In the genomic region with DNA sequence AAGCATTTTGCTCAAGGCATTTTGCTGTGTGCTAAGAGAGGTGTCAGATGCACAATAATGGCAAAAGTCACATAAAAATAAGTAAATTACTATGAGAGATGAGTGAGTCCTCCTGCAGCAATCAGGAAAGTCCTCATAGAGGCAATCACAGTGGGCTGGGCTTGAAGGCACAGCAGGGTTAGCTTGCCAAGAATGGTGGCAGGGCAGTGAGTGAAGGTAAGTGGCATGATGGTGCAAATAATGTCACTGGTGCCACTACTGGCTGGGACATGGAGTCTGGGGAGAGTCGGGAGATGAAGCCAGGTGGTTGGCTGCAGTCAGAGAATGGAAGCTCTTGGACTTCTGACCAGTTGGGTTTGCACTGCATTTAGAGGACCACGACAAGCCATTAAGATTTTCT, we compare ENCODE assay signal across 22 cellular contexts.
A peak's percentile ranks its signal among the peaks of the same experiment; 100 is the strongest.
DNase-seq lines count a peak whose midpoint lies in the region; ATAC-seq and TF ChIP-seq lines count a peak whose summit lies in the region.
"Had no signal": no experiment of that assay in that cellular context is flagged by ENCODE, and none has a peak within 500 bp of the region (broad histone marks: within the 10 kb centered on the region; RNA-seq: fewer than 3 reads in every experiment).

No MANE protein-coding gene starts in this region.

- H3K4me3 ChIP-seq in upper lobe of left lung (no peak overlapping the region), hepatocyte (no peak overlapping the region)
- H3K4me3 ChIP-seq: colonic mucosa, skin epidermis, testis had no signal

- no peak for TF ChIP-seq POLR2A in upper lobe of left lung (IDR thresholded peaks at IDR 0.05)

- peaks cover 3% of the 10 kb centered on the region for H3K27me3 Mint-ChIP-seq in activated naive CD8-positive, alpha-beta T cell
- H3K27me3 Mint-ChIP-seq in activated naive CD8-positive, alpha-beta T cell treated with anti-CD3 and anti-CD28 coated beads, Interleukin-2, amount 50 U/mL, for 24 hours: peaks cover 2% of the 10 kb centered on the region
- peaks cover 6% of the 10 kb centered on the region for H3K27me3 Mint-ChIP-seq in T-helper 17 cell

- ATAC-seq in activated naive CD8-positive, alpha-beta T cell treated with anti-CD3 and anti-CD28 coated beads, Interleukin-2, amount 50 U/mL, for 24 hours: no peak
- peak; percentile 4 for ATAC-seq in HG03354 (IDR thresholded peaks at IDR 0.05; ENCODE audit: poor library complexity, severe bottlenecking, unreplicated experiment)
- no peak for ATAC-seq in T-helper 17 cell
- ATAC-seq in upper lobe of left lung (ENCODE audit: low FRiP score in 2 of 2): no peak

- H3K9me3 ChIP-seq in T-helper 17 cell (ENCODE audit: control insufficient read depth, low read length, poor library complexity, severe bottlenecking) (no peaks in the 10 kb centered on the region), upper lobe of left lung (no peaks in the 10 kb centered on the region), hepatocyte (ENCODE audit: low read depth) (no peaks in the 10 kb centered on the region)
- H3K9me3 ChIP-seq: colonic mucosa, testis had no signal

- no peak overlapping the region for H2AFZ ChIP-seq in hepatocyte

- H3K27ac Mint-ChIP-seq in activated naive CD8-positive, alpha-beta T cell: peak overlapping the region; percentile 23
- H3K27ac Mint-ChIP-seq in activated naive CD8-positive, alpha-beta T cell treated with anti-CD3 and anti-CD28 coated beads, Interleukin-2, amount 50 U/mL, for 24 hours: no peak overlapping the region
- H3K27ac Mint-ChIP-seq in T-helper 17 cell: peak overlapping the region; percentile 2
- H3K27ac Mint-ChIP-seq: activated naive CD4-positive, alpha-beta T cell treated with anti-CD3 and anti-CD28 coated beads, Interleukin-2, amount 50 U/mL, for 24 hours had no signal

- no peak overlapping the region for H3K4me2 ChIP-seq in hepatocyte

- 79 to 94% methylated on average over 2 of the region's 2 CpGs for WGBS in upper lobe of left lung, 2 donors
- 84% methylated on average over 2 of the region's 2 CpGs for WGBS in hepatocyte (ENCODE audit: low lambda C conversion rate, missing lambda C conversion rate)

- H3K36me3 ChIP-seq in upper lobe of left lung (no peaks in the 10 kb centered on the region), hepatocyte (replicated peaks; ENCODE audit: insufficient read depth, low read depth) (no peaks in the 10 kb centered on the region)
- H3K36me3 ChIP-seq: brain microvascular endothelial cell, colonic mucosa had no signal

- H3K4me1 ChIP-seq in upper lobe of left lung (no peaks in the 10 kb centered on the region), hepatocyte (ENCODE audit: insufficient read depth) (no peaks in the 10 kb centered on the region)
- H3K4me1 ChIP-seq: colonic mucosa, testis had no signal

- H3K9me2 ChIP-seq in hepatocyte (replicated peaks; ENCODE audit: insufficient read depth): no peaks in the 10 kb centered on the region

- no peaks in the 10 kb centered on the region for H3K27me3 ChIP-seq in upper lobe of left lung
- H3K27me3 ChIP-seq in hepatocyte: no peaks in the 10 kb centered on the region
- H3K27me3 ChIP-seq: brain microvascular endothelial cell, colonic mucosa, testis had no signal

- H3K36me3 Mint-ChIP-seq in activated naive CD8-positive, alpha-beta T cell: peaks cover 2% of the 10 kb centered on the region
- no peaks in the 10 kb centered on the region for H3K36me3 Mint-ChIP-seq in activated naive CD8-positive, alpha-beta T cell treated with anti-CD3 and anti-CD28 coated beads, Interleukin-2, amount 50 U/mL, for 24 hours (ENCODE audit: low read depth)
- no peaks in the 10 kb centered on the region for H3K36me3 Mint-ChIP-seq in T-helper 17 cell (ENCODE audit: low read depth)

- no peak for TF ChIP-seq CTCF in upper lobe of left lung (IDR thresholded peaks at IDR 0.05)
- TF ChIP-seq CTCF in hepatocyte (IDR thresholded peaks at IDR 0.05; ENCODE audit: poor library complexity): no peak

- no peaks in the 10 kb centered on the region for H4K20me1 ChIP-seq in hepatocyte (ENCODE audit: insufficient read depth, poor library complexity, severe bottlenecking)

- no peak for TF ChIP-seq EP300 in upper lobe of left lung (IDR thresholded peaks at IDR 0.05)

- H3K9me3 Mint-ChIP-seq in activated naive CD8-positive, alpha-beta T cell (ENCODE audit: low read depth): no peaks in the 10 kb centered on the region
- H3K9me3 Mint-ChIP-seq in activated naive CD8-positive, alpha-beta T cell treated with anti-CD3 and anti-CD28 coated beads, Interleukin-2, amount 50 U/mL, for 24 hours: no peaks in the 10 kb centered on the region
- H3K9me3 Mint-ChIP-seq: activated naive CD4-positive, alpha-beta T cell treated with anti-CD3 and anti-CD28 coated beads, Interleukin-2, amount 50 U/mL, for 24 hours; nephron progenitor cell had no signal

- H3K27ac ChIP-seq in upper lobe of left lung: peak overlapping the region in 3 of 4 donors; percentile 18 to 71 (median 61)
- H3K27ac ChIP-seq in hepatocyte: no peak overlapping the region
- H3K27ac ChIP-seq: brain microvascular endothelial cell, colonic mucosa, testis had no signal

- no peak overlapping the region for H3K4me3 Mint-ChIP-seq in activated naive CD8-positive, alpha-beta T cell
- no peak overlapping the region for H3K4me3 Mint-ChIP-seq in activated naive CD8-positive, alpha-beta T cell treated with anti-CD3 and anti-CD28 coated beads, Interleukin-2, amount 50 U/mL, for 24 hours
- H3K4me3 Mint-ChIP-seq in T-helper 17 cell: no peak overlapping the region
- H3K4me3 Mint-ChIP-seq: activated naive CD4-positive, alpha-beta T cell treated with anti-CD3 and anti-CD28 coated beads, Interleukin-2, amount 50 U/mL, for 24 hours; nephron progenitor cell had no signal

- peaks cover 10% of the 10 kb centered on the region for H3K4me1 Mint-ChIP-seq in activated naive CD8-positive, alpha-beta T cell (ENCODE audit: low read depth)
- H3K4me1 Mint-ChIP-seq in activated naive CD8-positive, alpha-beta T cell treated with anti-CD3 and anti-CD28 coated beads, Interleukin-2, amount 50 U/mL, for 24 hours: peaks cover 61% of the 10 kb centered on the region
- H3K4me1 Mint-ChIP-seq in T-helper 17 cell: peaks cover 9% of the 10 kb centered on the region

- DNase-seq in activated naive CD8-positive, alpha-beta T cell treated with anti-CD3 and anti-CD28 coated beads, Interleukin-2, amount 50 U/mL, for 24 hours: no peak
- no peak for DNase-seq in T-helper 17 cell
- no peak for DNase-seq in upper lobe of left lung
- DNase-seq in stimulated activated CD4-positive, alpha-beta T cell treated with anti-CD3 and anti-CD28 coated beads, Interleukin-4, amount 100 ng/mL, for 24 hours: no peak
- no peak for DNase-seq in activated CD4-positive, CD25-positive, alpha-beta regulatory T cell treated with anti-CD3 and anti-CD28 coated beads, Interleukin-2, amount 50 U/mL, for 72 hours
- no peak for DNase-seq in hepatocyte (ENCODE audit: low spot score)
- DNase-seq: activated CD4-positive, alpha-beta T cell treated with anti-CD3 and anti-CD28 coated beads, Interleukin-2, amount 50 U/mL, for 48 hours; activated T-cell treated with anti-CD3 and anti-CD28 coated beads, Interleukin-2, amount 50 U/mL, for 1 hour; brain microvascular endothelial cell; colonic mucosa; DMS153; islet precursor cell; mammary epithelial cell; NCI-H1694; NCI-H2227 treated with DMSO at 0.1 percent for 48 hours; nephron progenitor cell; stimulated activated CD4-positive, alpha-beta T cell treated with anti-CD3 and anti-CD28 coated beads, Interleukin-4, amount 100 ng/mL, for 4 hours; testis had no signal

- no peaks in the 10 kb centered on the region for H3K79me2 ChIP-seq in hepatocyte
